22 cellular contexts compared by ENCODE assay signal in genomic region chr7:134726581-134726980, GRCh38. TPM values are rescaled to one million over a fixed set of nuclear protein-coding genes. Genes with fewer than 3 reads are reported as not detected.
A peak's percentile ranks its signal among the peaks of the same experiment; 100 is the strongest.
DNase-seq lines count a peak whose midpoint lies in the region; ATAC-seq and TF ChIP-seq lines count a peak whose summit lies in the region.
"Had no signal": no experiment of that assay in that cellular context is flagged by ENCODE, and none has a peak within 500 bp of the region (broad histone marks: within the 10 kb centered on the region; RNA-seq: fewer than 3 reads in every experiment).

No MANE protein-coding gene starts in this region.

- H3K9me3 Mint-ChIP-seq in stimulated activated effector memory CD8-positive, alpha-beta T cell treated with anti-CD3 and anti-CD28 coated beads, Interleukin-12 subunit alpha, Interleukin-12 subunit beta, amount 100 ng/mL, for 72 hours, result no peaks in the 10 kb centered on the region
- H3K9me3 Mint-ChIP-seq in nephron progenitor cell, result peaks cover 4% of the 10 kb centered on the region

- no peak overlapping the region for H3K4me3 ChIP-seq in ascending aorta
- no peak overlapping the region for H3K4me3 ChIP-seq in fibroblast of villous mesenchyme (ENCODE audit: low read depth, low read length)
- H3K4me3 ChIP-seq in skeletal muscle satellite cell (ENCODE audit: low read length), result no peak overlapping the region
- H3K4me3 ChIP-seq: BLaER1, colonic mucosa, Peyer's patch had no signal

- peak overlapping the region; percentile 88 to 92 for H3K27ac ChIP-seq in ascending aorta
- H3K27ac ChIP-seq: BLaER1, brain microvascular endothelial cell, colonic mucosa, Peyer's patch had no signal

- peak overlapping the region; percentile 37 for H3K9ac ChIP-seq in skeletal muscle satellite cell (ENCODE audit: low read depth, low read length)
- H3K9ac ChIP-seq: BLaER1 had no signal

- peaks cover 4% of the 10 kb centered on the region for H3K36me3 Mint-ChIP-seq in stimulated activated effector memory CD8-positive, alpha-beta T cell treated with anti-CD3 and anti-CD28 coated beads, Interleukin-12 subunit alpha, Interleukin-12 subunit beta, amount 100 ng/mL, for 72 hours
- no peaks in the 10 kb centered on the region for H3K36me3 Mint-ChIP-seq in nephron progenitor cell (ENCODE audit: low read depth)

- intact Hi-C loops in ascending aorta (cut with DNase I), result no loop called here

- H3K4me1 ChIP-seq in ascending aorta (peaks cover 9 to 58% of the 10 kb centered on the region in 2 donors), skeletal muscle satellite cell (ENCODE audit: control insufficient read depth, insufficient read depth, low read length) (peaks cover 15% of the 10 kb centered on the region)
- H3K4me1 ChIP-seq: colonic mucosa had no signal

- H3K36me3 ChIP-seq in ascending aorta (no peaks in the 10 kb centered on the region), skeletal muscle satellite cell (ENCODE audit: insufficient read depth, low read length) (no peaks in the 10 kb centered on the region)
- H3K36me3 ChIP-seq: BLaER1, brain microvascular endothelial cell, colonic mucosa, Peyer's patch had no signal

- H3K27me3 Mint-ChIP-seq in nephron progenitor cell (ENCODE audit: low read depth, poor library complexity), result peaks cover 5% of the 10 kb centered on the region
- H3K27me3 Mint-ChIP-seq: activated CD4-positive, alpha-beta T cell treated with anti-CD3 and anti-CD28 coated beads, Interleukin-2, amount 10 ng/mL, durations not matched to agents 24 days and 14 days had no signal

- H3K27ac Mint-ChIP-seq in stimulated activated effector memory CD8-positive, alpha-beta T cell treated with anti-CD3 and anti-CD28 coated beads, Interleukin-12 subunit alpha, Interleukin-12 subunit beta, amount 100 ng/mL, for 72 hours, result no peak overlapping the region
- no peak overlapping the region for H3K27ac Mint-ChIP-seq in nephron progenitor cell
- H3K27ac Mint-ChIP-seq: activated CD4-positive, alpha-beta T cell treated with anti-CD3 and anti-CD28 coated beads, Interleukin-2, amount 10 ng/mL, durations not matched to agents 24 days and 14 days; activated naive CD8-positive, alpha-beta T cell treated with anti-CD3 and anti-CD28 coated beads, Interleukin-2, amount 10 ng/mL, durations not matched to agents 7 days and 5 days; T-helper 1 cell treated with Interleukin-12 subunit alpha and Interleukin-12 subunit beta and Interleukin-4 antibody, amounts not matched to agents 30 μg/mL and 1 μg/mL, for 36 hours had no signal

- DNase-seq in AG08395 (ENCODE audit: low spot score) (peak; percentile 44), ascending aorta (ENCODE audit: low spot score in 2 of 2) (no peak), fibroblast of villous mesenchyme (ENCODE audit: low read depth) (peak; percentile 58), nephron progenitor cell (no peak)
- no peak for DNase-seq in stimulated activated effector memory CD8-positive, alpha-beta T cell treated with anti-CD3 and anti-CD28 coated beads, Interleukin-12 subunit alpha, Interleukin-12 subunit beta, amount 100 ng/mL, for 72 hours (ENCODE audit: low spot score in 2 of 2)
- DNase-seq: activated CD4-positive, alpha-beta T cell treated with anti-CD3 and anti-CD28 coated beads, Interleukin-2, amount 10 ng/mL, durations not matched to agents 24 days and 14 days; activated naive CD8-positive, alpha-beta T cell treated with anti-CD3 and anti-CD28 coated beads, Interleukin-2, amount 10 ng/mL, durations not matched to agents 7 days and 5 days; brain microvascular endothelial cell; colonic mucosa; COR-L47; NCI-H1417; NCI-H2081 treated with DMSO at 0.1 percent for 48 hours; NCI-H524; NK-92 treated with Interleukin-12 subunit alpha and Interleukin-12 subunit beta, amount 100 ng/mL, for 24 hours; Peyer's patch; stimulated activated CD4-positive, alpha-beta T cell treated with anti-CD3 and anti-CD28 coated beads, Interleukin-1b, Interleukin-23, amount 100 ng/mL, for 48 hours had no signal

- no peak for ATAC-seq in stimulated activated effector memory CD8-positive, alpha-beta T cell treated with anti-CD3 and anti-CD28 coated beads, Interleukin-12 subunit alpha, Interleukin-12 subunit beta, amount 100 ng/mL, for 72 hours
- ATAC-seq in HG02973 (IDR thresholded peaks at IDR 0.05; ENCODE audit: unreplicated experiment) (no peak), GM18907 (IDR thresholded peaks at IDR 0.05; ENCODE audit: unreplicated experiment) (no peak)
- ATAC-seq: left lobe of liver had no signal

- H3K4me1 Mint-ChIP-seq in stimulated activated effector memory CD8-positive, alpha-beta T cell treated with anti-CD3 and anti-CD28 coated beads, Interleukin-12 subunit alpha, Interleukin-12 subunit beta, amount 100 ng/mL, for 72 hours, result peaks cover 16% of the 10 kb centered on the region
- peaks cover 27% of the 10 kb centered on the region for H3K4me1 Mint-ChIP-seq in nephron progenitor cell
- H3K4me1 Mint-ChIP-seq: activated naive CD8-positive, alpha-beta T cell treated with anti-CD3 and anti-CD28 coated beads, Interleukin-2, amount 10 ng/mL, durations not matched to agents 7 days and 5 days had no signal

- H3K9me3 ChIP-seq in ascending aorta (no peaks in the 10 kb centered on the region), skeletal muscle satellite cell (replicated peaks; ENCODE audit: low read length) (no peaks in the 10 kb centered on the region)
- H3K9me3 ChIP-seq: colonic mucosa, Peyer's patch had no signal

- no peak for TF ChIP-seq CTCF in ascending aorta (IDR thresholded peaks at IDR 0.05)
- no peak for TF ChIP-seq CTCF in fibroblast of villous mesenchyme (IDR thresholded peaks at IDR 0.05; ENCODE audit: insufficient read depth, low read depth, low read length)
- no peak for TF ChIP-seq CTCF in nephron progenitor cell (IDR thresholded peaks at IDR 0.05)

- H3K27me3 ChIP-seq in ascending aorta (no peaks in the 10 kb centered on the region), skeletal muscle satellite cell (ENCODE audit: control insufficient read depth, insufficient read depth, low read length) (no peaks in the 10 kb centered on the region)
- H3K27me3 ChIP-seq: BLaER1, brain microvascular endothelial cell, colonic mucosa, Peyer's patch had no signal

- no peak overlapping the region for H3K4me2 ChIP-seq in skeletal muscle satellite cell (ENCODE audit: low read length)

- no peak overlapping the region for H3K4me3 Mint-ChIP-seq in stimulated activated effector memory CD8-positive, alpha-beta T cell treated with anti-CD3 and anti-CD28 coated beads, Interleukin-12 subunit alpha, Interleukin-12 subunit beta, amount 100 ng/mL, for 72 hours
- no peak overlapping the region for H3K4me3 Mint-ChIP-seq in nephron progenitor cell
- H3K4me3 Mint-ChIP-seq: activated CD4-positive, alpha-beta T cell treated with anti-CD3 and anti-CD28 coated beads, Interleukin-2, amount 10 ng/mL, durations not matched to agents 24 days and 14 days; activated naive CD8-positive, alpha-beta T cell treated with anti-CD3 and anti-CD28 coated beads, Interleukin-2, amount 10 ng/mL, durations not matched to agents 7 days and 5 days; T-helper 1 cell treated with Interleukin-12 subunit alpha and Interleukin-12 subunit beta and Interleukin-4 antibody, amounts not matched to agents 30 μg/mL and 1 μg/mL, for 36 hours had no signal

RNA-seq across cellular contexts. Expression of gene CALD1, which starts 52.9 kb away (rescaled TPM):
- total RNA-seq in ascending aorta (352 TPM), fibroblast of villous mesenchyme (1,676 and 3,507 TPM in 2 replicates)
- total RNA-seq in skeletal muscle satellite cell (2012; rRNA removed), result 101 and 103 TPM in 2 replicates
- total RNA-seq: activated naive CD8-positive, alpha-beta T cell treated with anti-CD3 and anti-CD28 coated beads, Interleukin-2, amount 10 ng/mL, durations not matched to agents 7 days and 5 days had no signal

Comparison
In these comparisons a context has a peak if more than half of its experiments do, and no peak if none do; other contexts are left out.
1. DNase-seq: peak in AG08395 (single experiment) and fibroblast of villous mesenchyme (single experiment); none in ascending aorta (0 of 2), stimulated activated effector memory CD8-positive, alpha-beta T cell treated with anti-CD3 and anti-CD28 coated beads, Interleukin-12 subunit alpha, Interleukin-12 subunit beta, amount 100 ng/mL, for 72 hours (0 of 2) and nephron progenitor cell (single experiment).